Comparison of ENCODE assay signal across 2 cellular contexts in the genomic region with DNA sequence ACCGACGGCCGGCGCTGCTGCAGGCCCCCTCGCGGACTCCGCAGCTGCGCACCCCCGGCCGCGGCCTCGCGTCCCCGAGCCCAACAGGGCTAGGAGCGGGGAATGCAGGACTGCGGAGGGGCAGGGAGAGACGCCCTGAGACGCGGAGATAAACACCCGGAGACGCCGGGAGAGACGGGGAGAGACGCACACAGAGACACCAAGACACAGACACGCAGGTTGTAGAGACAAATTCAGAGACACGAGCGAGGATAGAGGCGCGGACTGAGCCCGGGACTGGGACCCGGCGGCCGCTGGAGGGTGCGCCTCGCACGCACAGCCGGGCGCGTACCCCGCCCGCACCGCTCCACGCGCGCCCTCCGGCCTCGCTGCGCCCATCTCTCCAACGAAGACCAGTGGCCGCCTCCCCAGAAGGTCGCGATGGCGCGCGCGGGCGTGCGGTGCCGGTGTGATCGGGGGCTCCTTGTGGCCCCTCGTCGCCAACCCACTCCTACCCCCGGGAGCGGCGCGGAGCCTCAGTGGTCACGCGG.
TF ChIP-seq lines count a peak whose summit lies in the region.

No MANE protein-coding gene starts in this region.

TF ChIP-seq in endothelial cell of umbilical vein, 7 proteins besides CTCF, POLR2A, EP300 and RAD21:
- TF ChIP-seq POLR2AphosphoS5 (IDR thresholded peaks at IDR 0.05; ENCODE audit: insufficient read depth, low read depth, low read length) (no peak), EZH2 (IDR thresholded peaks at IDR 0.05; ENCODE audit: borderline replicate concordance, low read depth, low read length, severe bottlenecking) (peak; percentile 98), FOS (IDR thresholded peaks at IDR 0.05; ENCODE audit: borderline replicate concordance, insufficient read depth, low read length) (no peak), JUN (IDR thresholded peaks at IDR 0.05; ENCODE audit: borderline replicate concordance, insufficient read depth, insufficient read length, low read depth) (no peak), GATA2 (IDR thresholded peaks at IDR 0.05; ENCODE audit: insufficient read depth, insufficient read length, low read depth, low read length) (no peak)

TF ChIP-seq in neural cell, 6 proteins besides CTCF, POLR2A, EP300 and RAD21:
- peak; percentile 45 for TF ChIP-seq EZH2 (IDR thresholded peaks at IDR 0.05; ENCODE audit: borderline replicate concordance, insufficient read depth, low read length, poor library complexity, severe bottlenecking)
- TF ChIP-seq, protein P1, sequence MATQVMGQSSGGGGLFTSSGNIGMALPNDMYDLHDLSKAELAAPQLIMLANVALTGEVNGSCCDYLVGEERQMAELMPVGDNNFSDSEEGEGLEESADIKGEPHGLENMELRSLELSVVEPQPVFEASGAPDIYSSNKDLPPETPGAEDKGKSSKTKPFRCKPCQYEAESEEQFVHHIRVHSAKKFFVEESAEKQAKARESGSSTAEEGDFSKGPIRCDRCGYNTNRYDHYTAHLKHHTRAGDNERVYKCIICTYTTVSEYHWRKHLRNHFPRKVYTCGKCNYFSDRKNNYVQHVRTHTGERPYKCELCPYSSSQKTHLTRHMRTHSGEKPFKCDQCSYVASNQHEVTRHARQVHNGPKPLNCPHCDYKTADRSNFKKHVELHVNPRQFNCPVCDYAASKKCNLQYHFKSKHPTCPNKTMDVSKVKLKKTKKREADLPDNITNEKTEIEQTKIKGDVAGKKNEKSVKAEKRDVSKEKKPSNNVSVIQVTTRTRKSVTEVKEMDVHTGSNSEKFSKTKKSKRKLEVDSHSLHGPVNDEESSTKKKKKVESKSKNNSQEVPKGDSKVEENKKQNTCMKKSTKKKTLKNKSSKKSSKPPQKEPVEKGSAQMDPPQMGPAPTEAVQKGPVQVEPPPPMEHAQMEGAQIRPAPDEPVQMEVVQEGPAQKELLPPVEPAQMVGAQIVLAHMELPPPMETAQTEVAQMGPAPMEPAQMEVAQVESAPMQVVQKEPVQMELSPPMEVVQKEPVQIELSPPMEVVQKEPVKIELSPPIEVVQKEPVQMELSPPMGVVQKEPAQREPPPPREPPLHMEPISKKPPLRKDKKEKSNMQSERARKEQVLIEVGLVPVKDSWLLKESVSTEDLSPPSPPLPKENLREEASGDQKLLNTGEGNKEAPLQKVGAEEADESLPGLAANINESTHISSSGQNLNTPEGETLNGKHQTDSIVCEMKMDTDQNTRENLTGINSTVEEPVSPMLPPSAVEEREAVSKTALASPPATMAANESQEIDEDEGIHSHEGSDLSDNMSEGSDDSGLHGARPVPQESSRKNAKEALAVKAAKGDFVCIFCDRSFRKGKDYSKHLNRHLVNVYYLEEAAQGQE (IDR thresholded peaks at IDR 0.05; ENCODE audit: borderline replicate concordance): no peak
